In genomic region chr1:3695326-3696217, GRCh38 we compare ENCODE assay signal across 8 cellular contexts. TPM values are rescaled to one million over a fixed set of nuclear protein-coding genes. Genes with fewer than 3 reads are reported as not detected.
DNase-seq lines count a peak whose midpoint lies in the region; ATAC-seq and TF ChIP-seq lines count a peak whose summit lies in the region.

No MANE protein-coding gene starts in this region.

- peaks cover 38% of the 10 kb centered on the region for H3K27me3 Mint-ChIP-seq in H9 (ENCODE audit: low read depth)

- H4K5ac ChIP-seq in H9 (ENCODE audit: insufficient read length, low read depth, low read length): no peak overlapping the region

- H2BK20ac ChIP-seq in H9 (ENCODE audit: low read depth, low read length, poor library complexity, severe bottlenecking): no peak overlapping the region

- H3K9me3 ChIP-seq in H9 (ENCODE audit: control insufficient read depth, low read depth, low read length): no peaks in the 10 kb centered on the region
- no peaks in the 10 kb centered on the region for H3K9me3 ChIP-seq in lung (ENCODE audit: control insufficient read depth in 2 of 2, insufficient read depth in 1 of 2, low read length in 1 of 2)

- H3K4me3 Mint-ChIP-seq in H9: no peak overlapping the region; a peak in 1 of 5 replicates

- peaks cover 2 to 4% of the 10 kb centered on the region in 2 experiments; a peak in 4 of 5 replicates for H3K9me3 Mint-ChIP-seq in H9

- H3K23ac ChIP-seq in H9 (ENCODE audit: insufficient read length, low read depth, low read length): no peak overlapping the region

- no peaks in the 10 kb centered on the region for H3K79me1 ChIP-seq in H9 (ENCODE audit: insufficient read depth, low read depth, low read length, poor library complexity, severe bottlenecking)

- H3K27me3 ChIP-seq in H9 (ENCODE audit: insufficient read depth, low read length) (no peaks in the 10 kb centered on the region; the same call in 1 of the 2 replicates), lung (ENCODE audit: control insufficient read depth, insufficient read depth) (no peaks in the 10 kb centered on the region)

- H3T11ph ChIP-seq in H9 (ENCODE audit: low read length): no peak overlapping the region

- DNase-seq in H9 (peak; percentile 85), dermis blood vessel endothelial cell (peak; percentile 71), lung (ENCODE audit: low spot score) (peak; percentile 42), stromal cell of bone marrow (ENCODE audit: low read depth) (peak; percentile 5), HCEC 1CT (no peak), COR-L47 (lab: John Stamatoyannopoulos, UW) (no peak)

- no peak overlapping the region for H3K18ac ChIP-seq in H9 (ENCODE audit: insufficient read length, low read depth, low read length)

- H3K4ac ChIP-seq in H9 (ENCODE audit: low read depth, low read length): no peak overlapping the region

- peaks cover 4 to 26% of the 10 kb centered on the region in 2 experiments for H3K4me1 Mint-ChIP-seq in H9

- peak overlapping the region in 1 of 3 experiments; percentile 65; a peak in 1 of 7 replicates for H3K27ac Mint-ChIP-seq in H9

- no peak overlapping the region for H3K9ac ChIP-seq in H9 (ENCODE audit: extremely low read depth, insufficient read length, low read length)

- H3K14ac ChIP-seq in H9 (ENCODE audit: insufficient read depth, low read length): no peak overlapping the region; the same call in 1 of the 2 replicates

- no peak overlapping the region for H4K8ac ChIP-seq in H9 (replicated peaks; ENCODE audit: insufficient read length, low read depth, low read length)

- no peak overlapping the region for H2AK5ac ChIP-seq in H9 (ENCODE audit: insufficient read length, low read length)

- no peaks in the 10 kb centered on the region for H3K23me2 ChIP-seq in H9 (ENCODE audit: insufficient read length, low read depth, low read length, poor library complexity, severe bottlenecking)

- no peak overlapping the region for H2BK12ac ChIP-seq in H9 (ENCODE audit: insufficient read length, low read depth, low read length)

- no peaks in the 10 kb centered on the region for H4K20me1 ChIP-seq in H9 (ENCODE audit: control insufficient read depth, insufficient read depth, insufficient read length)

- no peak overlapping the region for H3K4me2 ChIP-seq in H9 (ENCODE audit: insufficient read depth, insufficient read length, low read length)

- H3K4me3 ChIP-seq in lung: no peak overlapping the region

- no peaks in the 10 kb centered on the region for H3K36me3 ChIP-seq in lung (ENCODE audit: control insufficient read depth in 2 of 2, insufficient read depth in 2 of 2, low read length in 2 of 2)

- peak; percentile 92 for TF ChIP-seq CTCF in C4-2B (conservative IDR thresholded peaks at IDR 0.05)
- TF ChIP-seq CTCF in H9 (conservative IDR thresholded peaks at IDR 0.05): peak; percentile 88
- TF ChIP-seq CTCF in VCaP (conservative IDR thresholded peaks at IDR 0.05): peak; percentile 97
- peak; percentile 36 for TF ChIP-seq CTCF in lung (IDR thresholded peaks at IDR 0.05; ENCODE audit: control extremely low read depth, extremely low read depth)

- no CpG with 5 or more reads among the region's 33 CpGs for WGBS in H9 (ENCODE audit: extremely low coverage, insufficient read length, low lambda C conversion rate)
- 39 to 41% methylated on average over 33 of the region's 33 CpGs for WGBS in lung, 2 donors

- no peak overlapping the region for H4K91ac ChIP-seq in H9 (ENCODE audit: insufficient read length, low read depth, low read length)

- H3K36me3 Mint-ChIP-seq in H9 (ENCODE audit: insufficient read depth in 1 of 3, low read depth in 3 of 3): peaks cover 0 to 2% (median 1%) of the 10 kb centered on the region in 3 experiments; a peak in 2 of 7 replicates

- H2AFZ ChIP-seq in H9 (ENCODE audit: low read length): no peak overlapping the region

- no peak overlapping the region for H2BK15ac ChIP-seq in H9 (ENCODE audit: low read depth, low read length)

- ATAC-seq in lung (ENCODE audit: insufficient read depth, low FRiP score): no peak

- H3K79me2 ChIP-seq in H9 (ENCODE audit: insufficient read depth, low read length): no peaks in the 10 kb centered on the region

- no peak overlapping the region for H2BK120ac ChIP-seq in H9 (ENCODE audit: low read depth, low read length, poor library complexity, severe bottlenecking)

- H3K4me1 ChIP-seq in H9 (ENCODE audit: insufficient read depth, low read length) (no peaks in the 10 kb centered on the region), lung (ENCODE audit: control insufficient read depth in 2 of 2, insufficient read depth in 2 of 2, low read length in 2 of 2) (no peaks in the 10 kb centered on the region)

- no peak overlapping the region for H2BK5ac ChIP-seq in H9 (ENCODE audit: insufficient read length, low read length)

- H3K56ac ChIP-seq in H9 (ENCODE audit: insufficient read length, low read depth, low read length): no peak overlapping the region

- H3K27ac ChIP-seq in C4-2B (no peak overlapping the region), H9 (ENCODE audit: insufficient read length, low read depth, low read length) (no peak overlapping the region), VCaP (peak overlapping the region; percentile 31; the same call in 1 of the 2 replicates), lung (ENCODE audit: low read depth in 1 of 2, low read length in 1 of 2) (no peak overlapping the region)

RNA-seq across cellular contexts. Expression of gene TP73, which starts 43.3 kb away (rescaled TPM):
- 4.7 and 4.9 TPM in 2 replicates for total RNA-seq in H9 (2021)
- total RNA-seq in dermis blood vessel endothelial cell: not detected in 2 replicates
- 10 to 100 TPM in 1 of 2 donors, 1 to 10 TPM in 1; 2.5 to 12.3 TPM for total RNA-seq in lung
- polyA plus RNA-seq in lung: 1 to 10 TPM; 1.7 to 2.0 TPM

RNA-seq across cellular contexts. Expression of gene WRAP73, which starts 45.7 kb away (rescaled TPM):
- total RNA-seq in H9 (2021): 28.4 and 33.8 TPM in 2 replicates
- total RNA-seq in dermis blood vessel endothelial cell: 20.4 and 25.6 TPM in 2 replicates
- total RNA-seq in lung: 10 to 100 TPM; 17.3 to 24.7 TPM
- 10 to 100 TPM; 20.9 to 25.3 TPM for polyA plus RNA-seq in lung

RNA-seq across cellular contexts. Expression of gene CCDC27, which starts 56.7 kb away (rescaled TPM):
- total RNA-seq in H9 (2021): not detected in 2 replicates
- total RNA-seq in dermis blood vessel endothelial cell: not detected in 2 replicates
- total RNA-seq in lung: not detected
- polyA plus RNA-seq in lung: not detected

Comparison
In these comparisons a context has a peak if more than half of its experiments do, and no peak if none do; other contexts are left out.
1. CTCF ChIP-seq: peak in every context shown above with its lines; median percentile 97 in VCaP; 92 in C4-2B; 88 in H9; 36 in lung.
2. DNase-seq: peak in H9 (single experiment), dermis blood vessel endothelial cell (single experiment), lung (single experiment) and stromal cell of bone marrow (single experiment); none in HCEC 1CT (single experiment) and COR-L47 (single experiment).